9 cellular contexts compared by ENCODE assay signal in genomic region chr19:44943801-44944249, GRCh38. TPM values are rescaled to one million over a fixed set of nuclear protein-coding genes. Genes with fewer than 3 reads are reported as not detected.
A peak's percentile ranks its signal among the peaks of the same experiment; 100 is the strongest.
DNase-seq lines count a peak whose midpoint lies in the region; ATAC-seq, FAIRE-seq and TF ChIP-seq lines count a peak whose summit lies in the region.
"Had no signal": no experiment of that assay in that cellular context is flagged by ENCODE, and none has a peak within 500 bp of the region (broad histone marks: within the 10 kb centered on the region; RNA-seq: fewer than 3 reads in every experiment).

No MANE protein-coding gene starts in this region.

- TF ChIP-seq POLR2A in HepG2 (IDR thresholded peaks at IDR 0.05; ENCODE audit: insufficient read depth in 1 of 2, low read depth in 2 of 2, low read length in 2 of 2) = no peak

- H3K79me2 ChIP-seq in HepG2 (ENCODE audit: insufficient read depth, low read length) = peaks cover 25% of the 10 kb centered on the region

- peak in 10 of 14 donors; percentile 14 to 68 (median 36) for DNase-seq in C1 segment of cervical spinal cord (lab: John Stamatoyannopoulos, UW)
- peak; percentile 58 for DNase-seq in H7
- peak; percentile 65 for DNase-seq in SK-MEL-5 (ENCODE audit: low read depth, low spot score)
- DNase-seq in HepG2 (ENCODE audit: low spot score) = no peak
- DNase-seq in NCI-H774 (lab: John Stamatoyannopoulos, UW) = no peak
- DNase-seq in stimulated activated naive CD8-positive, alpha-beta T cell treated with anti-CD3 and anti-CD28 coated beads, Interleukin-15, Interleukin-2, amounts not matched to agents 100 U/mL and 50 U/mL, for 24 hours = no peak
- no peak for DNase-seq in HAP-1 (ENCODE audit: low spot score in 2 of 2)
- DNase-seq in NK-92 (lab: John Stamatoyannopoulos, UW; ENCODE audit: unreplicated experiment) = no peak

- TF ChIP-seq EP300 in HepG2 (IDR thresholded peaks at IDR 0.05; ENCODE audit: low read depth in 2 of 2, low read length in 2 of 2) = no peak
- TF ChIP-seq EP300 in HepG2 (CRISPR knock-in tag; IDR thresholded peaks at IDR 0.05; ENCODE audit: borderline replicate concordance) = no peak

- FAIRE-seq in HepG2 (lab: Jason Lieb, UNC) = no peak

- H3K4me1 ChIP-seq in HepG2 (ENCODE audit: insufficient read depth, low read length) (peaks cover 85% of the 10 kb centered on the region), HAP-1 (no peaks in the 10 kb centered on the region)

- ATAC-seq in HepG2 = peak; percentile 25; the same call in 2 of the 3 replicates
- ATAC-seq in stimulated activated naive CD8-positive, alpha-beta T cell treated with anti-CD3 and anti-CD28 coated beads, Interleukin-15, Interleukin-2, amounts not matched to agents 100 U/mL and 50 U/mL, for 24 hours = no peak

- no peaks in the 10 kb centered on the region for H4K20me1 ChIP-seq in HepG2 (ENCODE audit: insufficient read depth, low read length)

- H2AFZ ChIP-seq in HepG2 (ENCODE audit: low read length) = no peak overlapping the region

- WGBS in HepG2 (ENCODE audit: low lambda C conversion rate) = 70% methylated on average over 10 of the region's 10 CpGs

- TF ChIP-seq RAD21 in HepG2 (CRISPR knock-in tag; IDR thresholded peaks at IDR 0.05) = no peak

- no peak for TF ChIP-seq CTCF in HepG2 (CRISPR knock-in tag; IDR thresholded peaks at IDR 0.05)

- H3K9me3 ChIP-seq in HepG2 (ENCODE audit: low read length) = no peaks in the 10 kb centered on the region
- H3K9me3 ChIP-seq in HAP-1 = no peaks in the 10 kb centered on the region

- POLR2A ChIA-PET in HepG2 (lab: Yijun Ruan, JAX) = interaction anchor here (4.2 to 7.3 kb wide), 2 partner anchors 9 to 19 kb away, joined by 87 to 119 read pairs; no protein-coding TSS in a partner anchor

- CTCF ChIA-PET in HepG2 (lab: Yijun Ruan, JAX; ENCODE audit: low intra/inter-chr PET ratio, low total read pairs) = no interaction called here

- intact Hi-C loops in HepG2 (cut with micrococcal nuclease; ENCODE audit: unreplicated experiment) = no loop called here

- no peak overlapping the region for H3K9ac ChIP-seq in HepG2 (ENCODE audit: insufficient read depth, low read depth, low read length)

- no TSS peak for BruUV-seq in HepG2 (replicated peaks; lab: Mats Ljungman, UMichigan)

- H3K27ac ChIP-seq in HepG2 (ENCODE audit: extremely low read length, insufficient read depth, low read length) = peak overlapping the region; percentile 89

- H3K4me3 ChIP-seq in H7 (ENCODE audit: insufficient read depth, low read depth, low read length) (no peak overlapping the region), HepG2 (replicated peaks in 1 of 3; ENCODE audit: insufficient read depth in 1 of 3, low read depth in 2 of 3, low read length in 3 of 3) (no peak overlapping the region), HAP-1 (no peak overlapping the region)

- H3K27me3 ChIP-seq in H7 (ENCODE audit: control insufficient read depth, insufficient read depth, low read length) (no peaks in the 10 kb centered on the region), HepG2 (ENCODE audit: control insufficient read depth in 1 of 2, insufficient read depth in 2 of 2, low read length in 2 of 2) (no peaks in the 10 kb centered on the region; a peak in 1 of 5 replicates), HAP-1 (ENCODE audit: low read depth) (no peaks in the 10 kb centered on the region)

- 0 out of 2 replicates have a peak overlapping the region, but pooled peaks have one; percentile 7 for H3K4me2 ChIP-seq in HepG2 (ENCODE audit: low read depth, low read length)

- in situ Hi-C loops in SK-MEL-5 (cut with HindIII; ENCODE audit: low pct_unique_long_range_greater_than_20kb, low sequenced_read_pairs) (no loop called here), HepG2 (cut with HindIII; ENCODE audit: extremely low pct_ligation_motif_present, low pct_unique_long_range_greater_than_20kb) (no loop called here), HAP-1 (cut with MboI; ENCODE audit: low sequenced_read_pairs) (no loop called here)

- H3K36me3 ChIP-seq in H7 (replicated peaks; ENCODE audit: control insufficient read depth, insufficient read depth, low read length) (no peaks in the 10 kb centered on the region), HepG2 (replicated peaks in 1 of 2; ENCODE audit: control insufficient read depth in 1 of 2, insufficient read depth in 2 of 2, low read length in 2 of 2) (peaks cover 4 to 7% of the 10 kb centered on the region in 2 experiments; a peak in 3 of 5 replicates), HAP-1 (replicated peaks) (no peaks in the 10 kb centered on the region)

RNA-seq across cellular contexts. Expression of gene APOC4, which starts 1.8 kb away (rescaled TPM):
- not detected in 2 replicates for total RNA-seq in H7 (2014; rRNA removed; shearing (Covaris generic))
- total RNA-seq in SK-MEL-5 (2014; rRNA removed; shearing (Covaris generic)) = not detected in 2 replicates
- polyA plus RNA-seq in SK-MEL-5 (2015; cell fraction: cytosol; rRNA removed) = not detected in 2 replicates
- polyA plus RNA-seq in SK-MEL-5 (2015; cell fraction: nucleus; rRNA removed) = 0.44 TPM in 1 of 2 replicates, not detected in the other
- 0.46 TPM in 1 of 2 replicates, not detected in the other for total RNA-seq in HepG2 (2016; rRNA removed; fragmentation: Illumina TruSeq; extraction: Trizol)
- 0.79 TPM in 1 of 2 replicates, not detected in the other for total RNA-seq in HepG2 (2016; cell fraction: cytosol; rRNA removed; fragmentation: Illumina TruSeq; extraction: Trizol; ENCODE audit: low read depth)
- total RNA-seq in HepG2 (2016; cell fraction: insoluble cytoplasmic fraction; rRNA removed; fragmentation: Illumina TruSeq; extraction: Trizol) = 1.1 TPM in 1 of 2 replicates, not detected in the other
- 0.49 and 0.72 TPM in 2 replicates for total RNA-seq in HepG2 (2016; cell fraction: membrane; rRNA removed; fragmentation: Illumina TruSeq; extraction: Trizol)
- not detected in 2 replicates for total RNA-seq in HepG2 (2016; cell fraction: nucleus; rRNA removed; fragmentation: Illumina TruSeq; extraction: Trizol)
- not detected in 2 replicates for polyA plus RNA-seq in HepG2 (2011; rRNA removed)
- polyA plus RNA-seq in HepG2 (2011; cell fraction: cytosol; rRNA removed) = not detected in 2 replicates
- not detected in 2 replicates for polyA plus RNA-seq in HepG2 (2011; cell fraction: nucleus; rRNA removed)
- not detected in 2 replicates for polyA plus RNA-seq in HepG2 (2012)
- 0.45 and 0.79 TPM in 2 replicates for polyA plus RNA-seq in HepG2 (2016; cell fraction: cytosol; fragmentation: Illumina TruSeq; extraction: Trizol; ENCODE audit: low read depth)
- not detected in 2 replicates for polyA plus RNA-seq in HepG2 (2016; cell fraction: insoluble cytoplasmic fraction; fragmentation: Illumina TruSeq; extraction: Trizol; ENCODE audit: low read depth)
- polyA plus RNA-seq in HepG2 (2016; cell fraction: membrane; fragmentation: Illumina TruSeq; extraction: Trizol; ENCODE audit: low read depth) = 0.41 TPM in 1 of 2 replicates, not detected in the other
- polyA plus RNA-seq in HepG2 (2016; cell fraction: nucleus; fragmentation: Illumina TruSeq; extraction: Trizol; ENCODE audit: insufficient read depth, low read depth) = not detected in 2 replicates
- polyA minus RNA-seq in HepG2 (2011; rRNA and poly(A)+ RNA removed; ENCODE audit: low replicate concordance) = not detected in 2 replicates
- polyA minus RNA-seq in HepG2 (2011; cell fraction: cytosol; rRNA and poly(A)+ RNA removed) = not detected in 2 replicates
- polyA minus RNA-seq in HepG2 (2011; cell fraction: nucleus; rRNA and poly(A)+ RNA removed) = not detected in 2 replicates
- total RNA-seq: HT1080 had no signal

RNA-seq across cellular contexts. Expression of gene APOC2, which starts 2.0 kb away (rescaled TPM):
- total RNA-seq in H7 (2014; rRNA removed; shearing (Covaris generic)) = not detected in 2 replicates
- total RNA-seq in SK-MEL-5 (2014; rRNA removed; shearing (Covaris generic)) = 1.8 and 3.4 TPM in 2 replicates
- 4.5 and 13.1 TPM in 2 replicates for polyA plus RNA-seq in SK-MEL-5 (2015; cell fraction: cytosol; rRNA removed)
- not detected in 2 replicates for polyA plus RNA-seq in SK-MEL-5 (2015; cell fraction: nucleus; rRNA removed)
- 276 and 407 TPM in 2 replicates for total RNA-seq in HepG2 (2016; rRNA removed; fragmentation: Illumina TruSeq; extraction: Trizol)
- 212 and 282 TPM in 2 replicates for total RNA-seq in HepG2 (2016; cell fraction: cytosol; rRNA removed; fragmentation: Illumina TruSeq; extraction: Trizol; ENCODE audit: low read depth)
- 251 and 383 TPM in 2 replicates for total RNA-seq in HepG2 (2016; cell fraction: insoluble cytoplasmic fraction; rRNA removed; fragmentation: Illumina TruSeq; extraction: Trizol)
- 259 and 332 TPM in 2 replicates for total RNA-seq in HepG2 (2016; cell fraction: membrane; rRNA removed; fragmentation: Illumina TruSeq; extraction: Trizol)
- total RNA-seq in HepG2 (2016; cell fraction: nucleus; rRNA removed; fragmentation: Illumina TruSeq; extraction: Trizol) = 222 and 283 TPM in 2 replicates
- 1,401 and 1,802 TPM in 2 replicates for polyA plus RNA-seq in HepG2 (2011; rRNA removed)
- polyA plus RNA-seq in HepG2 (2011; cell fraction: cytosol; rRNA removed) = 1,265 and 1,297 TPM in 2 replicates
- 293 and 474 TPM in 2 replicates for polyA plus RNA-seq in HepG2 (2011; cell fraction: nucleus; rRNA removed)
- polyA plus RNA-seq in HepG2 (2012) = 632 and 749 TPM in 2 replicates
- 426 and 489 TPM in 2 replicates for polyA plus RNA-seq in HepG2 (2016; cell fraction: cytosol; fragmentation: Illumina TruSeq; extraction: Trizol; ENCODE audit: low read depth)
- 402 and 416 TPM in 2 replicates for polyA plus RNA-seq in HepG2 (2016; cell fraction: insoluble cytoplasmic fraction; fragmentation: Illumina TruSeq; extraction: Trizol; ENCODE audit: low read depth)
- 440 and 475 TPM in 2 replicates for polyA plus RNA-seq in HepG2 (2016; cell fraction: membrane; fragmentation: Illumina TruSeq; extraction: Trizol; ENCODE audit: low read depth)
- 666 and 708 TPM in 2 replicates for polyA plus RNA-seq in HepG2 (2016; cell fraction: nucleus; fragmentation: Illumina TruSeq; extraction: Trizol; ENCODE audit: insufficient read depth, low read depth)
- 342 TPM in 1 of 2 replicates, not detected in the other for polyA minus RNA-seq in HepG2 (2011; rRNA and poly(A)+ RNA removed; ENCODE audit: low replicate concordance)
- polyA minus RNA-seq in HepG2 (2011; cell fraction: cytosol; rRNA and poly(A)+ RNA removed) = 188 and 260 TPM in 2 replicates
- polyA minus RNA-seq in HepG2 (2011; cell fraction: nucleus; rRNA and poly(A)+ RNA removed) = 75.2 and 130 TPM in 2 replicates
- total RNA-seq: HT1080 had no signal

RNA-seq across cellular contexts. Expression of gene CLPTM1, which starts 11.4 kb away (rescaled TPM):
- 38.5 and 64.1 TPM in 2 replicates for total RNA-seq in H7 (2014; rRNA removed; shearing (Covaris generic))
- total RNA-seq in SK-MEL-5 (2014; rRNA removed; shearing (Covaris generic)) = 24.8 and 35.9 TPM in 2 replicates
- polyA plus RNA-seq in SK-MEL-5 (2015; cell fraction: cytosol; rRNA removed) = 163 and 180 TPM in 2 replicates
- 63.5 and 109 TPM in 2 replicates for polyA plus RNA-seq in SK-MEL-5 (2015; cell fraction: nucleus; rRNA removed)
- total RNA-seq in HepG2 (2016; rRNA removed; fragmentation: Illumina TruSeq; extraction: Trizol) = 15.3 and 34.9 TPM in 2 replicates
- 27.3 and 28.2 TPM in 2 replicates for total RNA-seq in HepG2 (2016; cell fraction: cytosol; rRNA removed; fragmentation: Illumina TruSeq; extraction: Trizol; ENCODE audit: low read depth)
- total RNA-seq in HepG2 (2016; cell fraction: insoluble cytoplasmic fraction; rRNA removed; fragmentation: Illumina TruSeq; extraction: Trizol) = 11.3 and 34.3 TPM in 2 replicates
- total RNA-seq in HepG2 (2016; cell fraction: membrane; rRNA removed; fragmentation: Illumina TruSeq; extraction: Trizol) = 34.7 and 36.6 TPM in 2 replicates
- total RNA-seq in HepG2 (2016; cell fraction: nucleus; rRNA removed; fragmentation: Illumina TruSeq; extraction: Trizol) = 39.5 and 48.5 TPM in 2 replicates
- polyA plus RNA-seq in HepG2 (2011; rRNA removed) = 42.8 and 56.1 TPM in 2 replicates
- 38.9 and 40.3 TPM in 2 replicates for polyA plus RNA-seq in HepG2 (2011; cell fraction: cytosol; rRNA removed)
- polyA plus RNA-seq in HepG2 (2011; cell fraction: nucleus; rRNA removed) = 117 and 132 TPM in 2 replicates
- polyA plus RNA-seq in HepG2 (2012) = 32.5 and 40.5 TPM in 2 replicates
- 33.5 and 37.0 TPM in 2 replicates for polyA plus RNA-seq in HepG2 (2016; cell fraction: cytosol; fragmentation: Illumina TruSeq; extraction: Trizol; ENCODE audit: low read depth)
- polyA plus RNA-seq in HepG2 (2016; cell fraction: insoluble cytoplasmic fraction; fragmentation: Illumina TruSeq; extraction: Trizol; ENCODE audit: low read depth) = 22.9 and 28.7 TPM in 2 replicates
- 44.9 and 55.2 TPM in 2 replicates for polyA plus RNA-seq in HepG2 (2016; cell fraction: membrane; fragmentation: Illumina TruSeq; extraction: Trizol; ENCODE audit: low read depth)
- 136 and 144 TPM in 2 replicates for polyA plus RNA-seq in HepG2 (2016; cell fraction: nucleus; fragmentation: Illumina TruSeq; extraction: Trizol; ENCODE audit: insufficient read depth, low read depth)
- 77.0 and 78.9 TPM in 2 replicates for polyA minus RNA-seq in HepG2 (2011; rRNA and poly(A)+ RNA removed; ENCODE audit: low replicate concordance)
- 27.3 and 31.6 TPM in 2 replicates for polyA minus RNA-seq in HepG2 (2011; cell fraction: cytosol; rRNA and poly(A)+ RNA removed)
- polyA minus RNA-seq in HepG2 (2011; cell fraction: nucleus; rRNA and poly(A)+ RNA removed) = 27.8 and 32.1 TPM in 2 replicates

RNA-seq across cellular contexts. Expression of gene APOC1, which starts 29.4 kb away (rescaled TPM):
- 65.6 and 139 TPM in 2 replicates for total RNA-seq in H7 (2014; rRNA removed; shearing (Covaris generic))
- 17.3 and 34.2 TPM in 2 replicates for total RNA-seq in SK-MEL-5 (2014; rRNA removed; shearing (Covaris generic))
- polyA plus RNA-seq in SK-MEL-5 (2015; cell fraction: cytosol; rRNA removed) = 10.3 and 18.6 TPM in 2 replicates
- not detected in 2 replicates for polyA plus RNA-seq in SK-MEL-5 (2015; cell fraction: nucleus; rRNA removed)
- total RNA-seq in HepG2 (2016; rRNA removed; fragmentation: Illumina TruSeq; extraction: Trizol) = 417 and 600 TPM in 2 replicates
- total RNA-seq in HepG2 (2016; cell fraction: cytosol; rRNA removed; fragmentation: Illumina TruSeq; extraction: Trizol; ENCODE audit: low read depth) = 534 and 640 TPM in 2 replicates
- 415 and 575 TPM in 2 replicates for total RNA-seq in HepG2 (2016; cell fraction: insoluble cytoplasmic fraction; rRNA removed; fragmentation: Illumina TruSeq; extraction: Trizol)
- 550 and 704 TPM in 2 replicates for total RNA-seq in HepG2 (2016; cell fraction: membrane; rRNA removed; fragmentation: Illumina TruSeq; extraction: Trizol)
- 303 and 371 TPM in 2 replicates for total RNA-seq in HepG2 (2016; cell fraction: nucleus; rRNA removed; fragmentation: Illumina TruSeq; extraction: Trizol)
- polyA plus RNA-seq in HepG2 (2011; rRNA removed) = 1,235 and 1,480 TPM in 2 replicates
- 789 and 856 TPM in 2 replicates for polyA plus RNA-seq in HepG2 (2011; cell fraction: cytosol; rRNA removed)
- polyA plus RNA-seq in HepG2 (2011; cell fraction: nucleus; rRNA removed) = 221 and 239 TPM in 2 replicates
- 609 and 1,000 TPM in 2 replicates for polyA plus RNA-seq in HepG2 (2012)
- 629 and 790 TPM in 2 replicates for polyA plus RNA-seq in HepG2 (2016; cell fraction: cytosol; fragmentation: Illumina TruSeq; extraction: Trizol; ENCODE audit: low read depth)
- 381 and 408 TPM in 2 replicates for polyA plus RNA-seq in HepG2 (2016; cell fraction: insoluble cytoplasmic fraction; fragmentation: Illumina TruSeq; extraction: Trizol; ENCODE audit: low read depth)
- polyA plus RNA-seq in HepG2 (2016; cell fraction: membrane; fragmentation: Illumina TruSeq; extraction: Trizol; ENCODE audit: low read depth) = 501 and 616 TPM in 2 replicates
- 540 and 648 TPM in 2 replicates for polyA plus RNA-seq in HepG2 (2016; cell fraction: nucleus; fragmentation: Illumina TruSeq; extraction: Trizol; ENCODE audit: insufficient read depth, low read depth)
- polyA minus RNA-seq in HepG2 (2011; rRNA and poly(A)+ RNA removed; ENCODE audit: low replicate concordance) = 364 TPM in 1 of 2 replicates, not detected in the other
- polyA minus RNA-seq in HepG2 (2011; cell fraction: cytosol; rRNA and poly(A)+ RNA removed) = 191 and 220 TPM in 2 replicates
- polyA minus RNA-seq in HepG2 (2011; cell fraction: nucleus; rRNA and poly(A)+ RNA removed) = 50.5 and 79.1 TPM in 2 replicates

RNA-seq across cellular contexts. Expression of gene APOE, which starts 38.2 kb away (rescaled TPM):
- 826 and 994 TPM in 2 replicates for total RNA-seq in H7 (2014; rRNA removed; shearing (Covaris generic))
- total RNA-seq in SK-MEL-5 (2014; rRNA removed; shearing (Covaris generic)) = 225 and 263 TPM in 2 replicates
- 269 and 331 TPM in 2 replicates for polyA plus RNA-seq in SK-MEL-5 (2015; cell fraction: cytosol; rRNA removed)
- polyA plus RNA-seq in SK-MEL-5 (2015; cell fraction: nucleus; rRNA removed) = 16.0 and 25.8 TPM in 2 replicates
- total RNA-seq in HepG2 (2016; rRNA removed; fragmentation: Illumina TruSeq; extraction: Trizol) = 458 and 1,328 TPM in 2 replicates
- total RNA-seq in HepG2 (2016; cell fraction: cytosol; rRNA removed; fragmentation: Illumina TruSeq; extraction: Trizol; ENCODE audit: low read depth) = 159 and 166 TPM in 2 replicates
- total RNA-seq in HepG2 (2016; cell fraction: insoluble cytoplasmic fraction; rRNA removed; fragmentation: Illumina TruSeq; extraction: Trizol) = 502 and 1,332 TPM in 2 replicates
- total RNA-seq in HepG2 (2016; cell fraction: membrane; rRNA removed; fragmentation: Illumina TruSeq; extraction: Trizol) = 224 and 230 TPM in 2 replicates
- total RNA-seq in HepG2 (2016; cell fraction: nucleus; rRNA removed; fragmentation: Illumina TruSeq; extraction: Trizol) = 800 and 999 TPM in 2 replicates
- polyA plus RNA-seq in HepG2 (2011; rRNA removed) = 1,470 and 1,944 TPM in 2 replicates
- 2,997 and 3,700 TPM in 2 replicates for polyA plus RNA-seq in HepG2 (2011; cell fraction: cytosol; rRNA removed)
- polyA plus RNA-seq in HepG2 (2011; cell fraction: nucleus; rRNA removed) = 1,674 and 2,058 TPM in 2 replicates
- 709 and 938 TPM in 2 replicates for polyA plus RNA-seq in HepG2 (2012)
- polyA plus RNA-seq in HepG2 (2016; cell fraction: cytosol; fragmentation: Illumina TruSeq; extraction: Trizol; ENCODE audit: low read depth) = 177 and 191 TPM in 2 replicates
- polyA plus RNA-seq in HepG2 (2016; cell fraction: insoluble cytoplasmic fraction; fragmentation: Illumina TruSeq; extraction: Trizol; ENCODE audit: low read depth) = 450 and 491 TPM in 2 replicates
- polyA plus RNA-seq in HepG2 (2016; cell fraction: membrane; fragmentation: Illumina TruSeq; extraction: Trizol; ENCODE audit: low read depth) = 185 and 190 TPM in 2 replicates
- polyA plus RNA-seq in HepG2 (2016; cell fraction: nucleus; fragmentation: Illumina TruSeq; extraction: Trizol; ENCODE audit: insufficient read depth, low read depth) = 1,533 and 1,741 TPM in 2 replicates
- 0.40 and 224 TPM in 2 replicates for polyA minus RNA-seq in HepG2 (2011; rRNA and poly(A)+ RNA removed; ENCODE audit: low replicate concordance)
- 272 and 395 TPM in 2 replicates for polyA minus RNA-seq in HepG2 (2011; cell fraction: cytosol; rRNA and poly(A)+ RNA removed)
- polyA minus RNA-seq in HepG2 (2011; cell fraction: nucleus; rRNA and poly(A)+ RNA removed) = 73.5 and 101 TPM in 2 replicates

Comparison
In these comparisons a context has a peak if more than half of its experiments do, and no peak if none do; other contexts are left out.
1. DNase-seq: peak in C1 segment of cervical spinal cord (10 of 14), H7 (single experiment) and SK-MEL-5 (single experiment); none in HepG2 (single experiment), NCI-H774 (single experiment), stimulated activated naive CD8-positive, alpha-beta T cell treated with anti-CD3 and anti-CD28 coated beads, Interleukin-15, Interleukin-2, amounts not matched to agents 100 U/mL and 50 U/mL, for 24 hours (single experiment), HAP-1 (0 of 2) and NK-92 (single experiment).
2. RNA of gene APOC2, which starts 2.0 kb away (total RNA-seq): 212 to 407 TPM in HepG2; 1.8 to 3.4 TPM in SK-MEL-5 and not detected in H7; every median in the first group is over 10 times any median in the second.